ENCODE assay signal across 27 cellular contexts in the genomic region with DNA sequence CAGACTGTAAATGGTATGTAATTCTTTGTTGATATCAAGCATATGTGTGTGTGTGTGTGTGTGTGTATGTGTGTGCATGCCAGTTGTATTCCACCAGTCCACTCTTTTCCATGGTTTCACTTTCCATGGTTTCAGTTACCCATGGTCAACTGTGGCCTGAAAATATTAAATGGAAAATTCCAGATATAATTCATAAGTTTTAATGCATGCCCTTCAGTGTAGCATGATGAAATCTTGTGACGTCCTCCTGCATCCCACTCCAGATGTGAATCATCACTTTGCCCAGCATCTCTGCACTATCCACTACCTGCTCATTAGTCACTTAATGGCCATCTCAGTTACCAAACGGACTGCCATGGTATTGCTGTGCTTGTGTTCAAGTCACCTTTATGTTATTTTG.
A peak's percentile ranks its signal among the peaks of the same experiment; 100 is the strongest.
DNase-seq lines count a peak whose midpoint lies in the region; ATAC-seq and TF ChIP-seq lines count a peak whose summit lies in the region.
"Had no signal": no experiment of that assay in that cellular context is flagged by ENCODE, and none has a peak within 500 bp of the region (broad histone marks: within the 10 kb centered on the region; RNA-seq: fewer than 3 reads in every experiment).

No MANE protein-coding gene starts in this region.

- intact Hi-C loops in psoas muscle (cut with DNase I): no loop called here

- ATAC-seq in RWPE2 (ENCODE audit: low read depth) (peak; percentile 67), psoas muscle (peak; percentile 36 to 68 (median 66)), GM19455 (IDR thresholded peaks at IDR 0.05; ENCODE audit: unreplicated experiment) (no peak), HG02981 (IDR thresholded peaks at IDR 0.05; ENCODE audit: unreplicated experiment) (no peak)
- ATAC-seq: activated CD4-positive, CD25-positive, alpha-beta regulatory T cell treated with anti-CD3 and anti-CD28 coated beads, Interleukin-2, amount 50 U/mL, for 24 hours; activated CD8-positive, alpha-beta T cell treated with anti-CD3 and anti-CD28 coated beads for 36 hours; activated naive CD8-positive, alpha-beta T cell treated with anti-CD3 and anti-CD28 coated beads, Interleukin-2, amount 50 U/mL, for 24 hours; left lung had no signal

- WGBS in psoas muscle, 3 donors: 73 to 92% (median 89%) methylated on average over 2 of the region's 2 CpGs

- no peaks in the 10 kb centered on the region for H3K9me3 ChIP-seq in RWPE2 (ENCODE audit: severe bottlenecking)
- H3K9me3 ChIP-seq in psoas muscle: no peaks in the 10 kb centered on the region
- H3K9me3 ChIP-seq: sigmoid colon, vagina had no signal

- no peak for TF ChIP-seq CTCF in RWPE2 (IDR thresholded peaks at IDR 0.05; ENCODE audit: poor library complexity, severe bottlenecking)
- TF ChIP-seq CTCF in fibroblast of mammary gland (conservative IDR thresholded peaks at IDR 0.05; ENCODE audit: control insufficient read depth, insufficient read depth, low read depth, low read length): no peak
- no peak for TF ChIP-seq CTCF in psoas muscle (IDR thresholded peaks at IDR 0.05)

- no peaks in the 10 kb centered on the region for H3K36me3 ChIP-seq in RWPE2 (ENCODE audit: low read depth)
- H3K36me3 ChIP-seq in psoas muscle (ENCODE audit: insufficient read depth in 1 of 2, low read depth in 1 of 2): peaks cover 3 to 40% of the 10 kb centered on the region in 2 donors
- H3K36me3 ChIP-seq: brain microvascular endothelial cell, sigmoid colon, vagina had no signal

- no peaks in the 10 kb centered on the region for H3K27me3 ChIP-seq in RWPE2 (ENCODE audit: insufficient read depth, poor library complexity, severe bottlenecking)
- H3K27me3 ChIP-seq in psoas muscle (ENCODE audit: insufficient read depth in 3 of 3, low read length in 2 of 3): no peaks in the 10 kb centered on the region
- H3K27me3 ChIP-seq: brain microvascular endothelial cell, left lung, sigmoid colon, vagina had no signal

- H3K4me1 ChIP-seq in RWPE2 (ENCODE audit: insufficient read depth, poor library complexity, severe bottlenecking): no peaks in the 10 kb centered on the region
- no peaks in the 10 kb centered on the region for H3K4me1 ChIP-seq in psoas muscle
- H3K4me1 ChIP-seq: left lung, sigmoid colon had no signal

- no peak overlapping the region for H3K27ac ChIP-seq in RWPE2 (ENCODE audit: poor library complexity, severe bottlenecking)
- H3K27ac ChIP-seq in psoas muscle: no peak overlapping the region
- H3K27ac ChIP-seq: brain microvascular endothelial cell, left lung, sigmoid colon, vagina had no signal

- DNase-seq in GM03348 (ENCODE audit: low spot score): peak; percentile 5
- no peak for DNase-seq in RWPE2 (ENCODE audit: low spot score)
- peak; percentile 66 for DNase-seq in fibroblast of mammary gland (ENCODE audit: low read depth)
- DNase-seq in psoas muscle: no peak
- DNase-seq in GM19238 (ENCODE audit: insufficient read length, low spot score): no peak
- DNase-seq in central memory CD4-positive, alpha-beta T cell: no peak
- DNase-seq: activated CD8-positive, alpha-beta T cell treated with anti-CD3 and anti-CD28 coated beads for 36 hours; activated gamma-delta T cell; activated naive CD8-positive, alpha-beta T cell treated with anti-CD3 and anti-CD28 coated beads, Interleukin-2, amount 50 U/mL, for 24 hours; activated T-cell treated with anti-CD3 and anti-CD28 coated beads for 4 hours; brain microvascular endothelial cell; CD4-positive, alpha-beta memory T cell; DMS 273 treated with DMSO at 0.1 percent for 48 hours; GDM1; Kasumi-1; left lung; NCI-H1092 treated with DMSO at 0.1 percent for 48 hours; NCI-H2029; NCI-H226; NCI-H748 treated with DMSO at 0.1 percent for 48 hours; posterior cingulate gyrus; SIG-M5; sigmoid colon had no signal

- H3K4me3 ChIP-seq in RWPE2 (ENCODE audit: severe bottlenecking) (no peak overlapping the region), fibroblast of mammary gland (ENCODE audit: control insufficient read depth, low read depth, low read length) (no peak overlapping the region), psoas muscle (no peak overlapping the region)
- H3K4me3 ChIP-seq: left lung, sigmoid colon, vagina had no signal

Comparison
In these comparisons a context has a peak if more than half of its experiments do, and no peak if none do; other contexts are left out.
1. DNase-seq: peak in GM03348 (single experiment) and fibroblast of mammary gland (single experiment); none in RWPE2 (single experiment), psoas muscle (0 of 2), GM19238 (single experiment) and central memory CD4-positive, alpha-beta T cell (single experiment).
2. ATAC-seq: peak in RWPE2 (single experiment) and psoas muscle (4 of 4); none in GM19455 (single experiment) and HG02981 (single experiment).